In genomic region chr17:82805823-82806222, GRCh38 we compare ENCODE assay signal across 22 cellular contexts. TPM values are rescaled to one million over a fixed set of nuclear protein-coding genes. Genes with fewer than 3 reads are reported as not detected.
A peak's percentile ranks its signal among the peaks of the same experiment; 100 is the strongest.
DNase-seq lines count a peak whose midpoint lies in the region; ATAC-seq and TF ChIP-seq lines count a peak whose summit lies in the region.
"Had no signal": no experiment of that assay in that cellular context is flagged by ENCODE, and none has a peak within 500 bp of the region (broad histone marks: within the 10 kb centered on the region; RNA-seq: fewer than 3 reads in every experiment).

No MANE protein-coding gene starts in this region.

- H3K27me3 Mint-ChIP-seq in H9 (ENCODE audit: low read depth) = no peaks in the 10 kb centered on the region
- peaks cover 9% of the 10 kb centered on the region for H3K27me3 Mint-ChIP-seq in glutamatergic neuron (ENCODE audit: unreplicated experiment)

- no peaks in the 10 kb centered on the region for H4K20me1 ChIP-seq in H9 (ENCODE audit: control insufficient read depth, insufficient read depth, insufficient read length)

- H3K79me2 ChIP-seq in H9 (ENCODE audit: insufficient read depth, low read length) = 0 out of 2 replicates have a peak, but pooled peaks cover 1% of the 10 kb centered on the region
- H3K79me2 ChIP-seq in parathyroid adenoma = peaks cover 7% of the 10 kb centered on the region

- H3K14ac ChIP-seq in H9 (ENCODE audit: insufficient read depth, low read length) = no peak overlapping the region

- TF ChIP-seq POLR2A in uterus (IDR thresholded peaks at IDR 0.05) (no peak), GM18505 (IDR thresholded peaks at IDR 0.05; ENCODE audit: borderline replicate concordance, extremely low read depth, insufficient read depth, insufficient read length) (no peak)

- H4K5ac ChIP-seq in H9 (ENCODE audit: insufficient read length, low read depth, low read length) = no peak overlapping the region

- no peak for TF ChIP-seq CTCF in H9 (conservative IDR thresholded peaks at IDR 0.05)
- TF ChIP-seq CTCF in glutamatergic neuron (IDR thresholded peaks at IDR 0.05; ENCODE audit: partially characterized antibody, unreplicated experiment) = no peak
- TF ChIP-seq CTCF in parathyroid adenoma (IDR thresholded peaks at IDR 0.05) = no peak
- no peak for TF ChIP-seq CTCF in uterus (IDR thresholded peaks at IDR 0.05)

- H2AFZ ChIP-seq in H9 (ENCODE audit: low read length) = no peak overlapping the region
- H2AFZ ChIP-seq in parathyroid adenoma = no peak overlapping the region

- no peak overlapping the region for H3K4me3 Mint-ChIP-seq in H9
- H3K4me3 Mint-ChIP-seq in glutamatergic neuron (ENCODE audit: unreplicated experiment) = peak overlapping the region; percentile 3

- no peaks in the 10 kb centered on the region for H3K23me2 ChIP-seq in H9 (ENCODE audit: insufficient read length, low read depth, low read length, poor library complexity, severe bottlenecking)

- H3K4me1 Mint-ChIP-seq in H9 (peaks cover 8 to 13% of the 10 kb centered on the region in 2 experiments), glutamatergic neuron (ENCODE audit: low read depth, unreplicated experiment) (peaks cover 11% of the 10 kb centered on the region)

- H3K4me3 ChIP-seq in parathyroid adenoma (ENCODE audit: low read depth, low read length) (no peak overlapping the region), uterus (no peak overlapping the region)

- no peak overlapping the region for H3K56ac ChIP-seq in H9 (ENCODE audit: insufficient read length, low read depth, low read length)

- no peak overlapping the region for H3K18ac ChIP-seq in H9 (ENCODE audit: insufficient read length, low read depth, low read length)

- H2AK5ac ChIP-seq in H9 (ENCODE audit: insufficient read length, low read length) = no peak overlapping the region

- H2BK5ac ChIP-seq in H9 (ENCODE audit: insufficient read length, low read length) = no peak overlapping the region

- intact Hi-C loops in uterus (cut with DNase I; ENCODE audit: low total_unique reads) = no loop called here

- H3K9ac ChIP-seq in H9 (ENCODE audit: extremely low read depth, insufficient read length, low read length) = no peak overlapping the region
- H3K9ac ChIP-seq in parathyroid adenoma = no peak overlapping the region

- peaks cover 0 to 6% of the 10 kb centered on the region in 2 donors for H3K9me3 Mint-ChIP-seq in activated naive CD4-positive, alpha-beta T cell treated with anti-CD3 and anti-CD28 coated beads, Interleukin-2, amount 50 U/mL, for 72 hours
- H3K9me3 Mint-ChIP-seq in H9 (peaks cover 15 to 17% of the 10 kb centered on the region in 2 experiments), glutamatergic neuron (ENCODE audit: unreplicated experiment) (peaks cover 9% of the 10 kb centered on the region)

- H3K27ac ChIP-seq in H9 (ENCODE audit: insufficient read length, low read depth, low read length) = no peak overlapping the region
- H3K27ac ChIP-seq in parathyroid adenoma = peak overlapping the region; percentile 65
- H3K27ac ChIP-seq in uterus = no peak overlapping the region
- H3K27ac ChIP-seq: 22Rv1, C4-2B had no signal

- no peak overlapping the region for H4K8ac ChIP-seq in H9 (replicated peaks; ENCODE audit: insufficient read length, low read depth, low read length)

- H2BK120ac ChIP-seq in H9 (ENCODE audit: low read depth, low read length, poor library complexity, severe bottlenecking) = no peak overlapping the region

- H3K27me3 ChIP-seq in H9 (ENCODE audit: insufficient read depth, low read length) (no peaks in the 10 kb centered on the region), parathyroid adenoma (ENCODE audit: control insufficient read depth, insufficient read depth, low read length) (no peaks in the 10 kb centered on the region), uterus (no peaks in the 10 kb centered on the region)

- no peak overlapping the region for H3K4me2 ChIP-seq in H9 (ENCODE audit: insufficient read depth, insufficient read length, low read length)
- H3K4me2 ChIP-seq in parathyroid adenoma (ENCODE audit: low read length) = no peak overlapping the region

- H3K9me3 ChIP-seq in H9 (ENCODE audit: control insufficient read depth, low read depth, low read length) (peaks cover 9% of the 10 kb centered on the region), parathyroid adenoma (ENCODE audit: control insufficient read depth, low read length) (no peaks in the 10 kb centered on the region), uterus (no peaks in the 10 kb centered on the region)

- no peak overlapping the region for H2BK12ac ChIP-seq in H9 (ENCODE audit: insufficient read length, low read depth, low read length)

- ATAC-seq in activated naive CD4-positive, alpha-beta T cell treated with anti-CD3 and anti-CD28 coated beads, Interleukin-2, amount 50 U/mL, for 72 hours = no peak
- no peak for ATAC-seq in GM19351 (IDR thresholded peaks at IDR 0.05; ENCODE audit: unreplicated experiment)
- ATAC-seq in GM18505 (IDR thresholded peaks at IDR 0.05; ENCODE audit: unreplicated experiment) = no peak

- WGBS in H9 (ENCODE audit: extremely low coverage, insufficient read length, low lambda C conversion rate) = no CpG with 5 or more reads among the region's 19 CpGs

- H2BK15ac ChIP-seq in H9 (ENCODE audit: low read depth, low read length) = no peak overlapping the region

- H3K27ac Mint-ChIP-seq in activated naive CD4-positive, alpha-beta T cell treated with anti-CD3 and anti-CD28 coated beads, Interleukin-2, amount 50 U/mL, for 72 hours = peak overlapping the region; percentile 29 to 65
- H3K27ac Mint-ChIP-seq in H9 = peak overlapping the region in 2 of 3 experiments; percentile 24 to 88; a peak in 2 of 7 replicates
- peak overlapping the region; percentile 8 for H3K27ac Mint-ChIP-seq in glutamatergic neuron (ENCODE audit: unreplicated experiment)

- no peak overlapping the region for H2BK20ac ChIP-seq in H9 (ENCODE audit: low read depth, low read length, poor library complexity, severe bottlenecking)

- no peaks in the 10 kb centered on the region for H3K79me1 ChIP-seq in H9 (ENCODE audit: insufficient read depth, low read depth, low read length, poor library complexity, severe bottlenecking)

- no peak for DNase-seq in activated naive CD4-positive, alpha-beta T cell treated with anti-CD3 and anti-CD28 coated beads, Interleukin-2, amount 50 U/mL, for 72 hours (ENCODE audit: low spot score in 2 of 2)
- no peak for DNase-seq in activated naive CD4-positive, alpha-beta T cell treated with Interleukin-2 at 50 U/mL for 16 hours
- DNase-seq in H9 = no peak
- no peak for DNase-seq in glutamatergic neuron
- DNase-seq in uterus = no peak
- DNase-seq: AML-193, DND-41, IMR-90, NCI-H1436, NCI-H1930, NCI-H226, NCI-H524, NCI-H82 had no signal

- H3K4ac ChIP-seq in H9 (ENCODE audit: low read depth, low read length) = no peak overlapping the region

- H3K36me3 Mint-ChIP-seq in activated naive CD4-positive, alpha-beta T cell treated with anti-CD3 and anti-CD28 coated beads, Interleukin-2, amount 50 U/mL, for 72 hours = peaks cover 5 to 13% of the 10 kb centered on the region in 2 donors
- peaks cover 27 to 61% (median 59%) of the 10 kb centered on the region in 3 experiments for H3K36me3 Mint-ChIP-seq in H9 (ENCODE audit: insufficient read depth in 1 of 3, low read depth in 3 of 3)
- peaks cover 20% of the 10 kb centered on the region for H3K36me3 Mint-ChIP-seq in glutamatergic neuron (ENCODE audit: unreplicated experiment)

- H3K36me3 ChIP-seq in parathyroid adenoma (ENCODE audit: control insufficient read depth, insufficient read depth, low read length) (no peaks in the 10 kb centered on the region), uterus (no peaks in the 10 kb centered on the region)

- no peak overlapping the region for H3K23ac ChIP-seq in H9 (ENCODE audit: insufficient read length, low read depth, low read length)

- no peak overlapping the region for H4K91ac ChIP-seq in H9 (ENCODE audit: insufficient read length, low read depth, low read length)

- H3K4me1 ChIP-seq in H9 (ENCODE audit: insufficient read depth, low read length) (no peaks in the 10 kb centered on the region), parathyroid adenoma (peaks cover 14% of the 10 kb centered on the region), uterus (peaks cover 3 to 6% of the 10 kb centered on the region in 2 donors)

- no peak overlapping the region for H3T11ph ChIP-seq in H9 (ENCODE audit: low read length)

RNA-seq across cellular contexts. Expression of gene ZNF750, which starts 34.0 kb away (rescaled TPM):
- not detected for total RNA-seq in activated naive CD4-positive, alpha-beta T cell treated with anti-CD3 and anti-CD28 coated beads, Interleukin-2, amount 50 U/mL, for 72 hours
- 0.09 TPM in 1 of 2 replicates, not detected in the other for total RNA-seq in H9 (2021)
- 1.4 TPM for total RNA-seq in glutamatergic neuron (ENCODE audit: unreplicated experiment)
- under 1 TPM in 2 of 4 donors, not detected in 2; under 0.01 to 0.07 TPM for total RNA-seq in uterus
- total RNA-seq: G401, H4, IMR-90, M059J, RPMI7951 had no signal

RNA-seq across cellular contexts. Expression of gene TBCD, which starts 54.0 kb away (rescaled TPM):
- total RNA-seq in activated naive CD4-positive, alpha-beta T cell treated with anti-CD3 and anti-CD28 coated beads, Interleukin-2, amount 50 U/mL, for 72 hours = 100 to 1,000 TPM in 1 of 2 donors, 10 to 100 TPM in 1; 67.4 to 147 TPM
- total RNA-seq in H9 (2021) (123 and 129 TPM in 2 replicates), glutamatergic neuron (ENCODE audit: unreplicated experiment) (118 TPM), uterus (100 to 1,000 TPM in 1 of 4 donors, 10 to 100 TPM in 3; 35.9 to 142 (median 61.3) TPM)
